ENCODE assay signal across 28 cellular contexts in the genomic region with DNA sequence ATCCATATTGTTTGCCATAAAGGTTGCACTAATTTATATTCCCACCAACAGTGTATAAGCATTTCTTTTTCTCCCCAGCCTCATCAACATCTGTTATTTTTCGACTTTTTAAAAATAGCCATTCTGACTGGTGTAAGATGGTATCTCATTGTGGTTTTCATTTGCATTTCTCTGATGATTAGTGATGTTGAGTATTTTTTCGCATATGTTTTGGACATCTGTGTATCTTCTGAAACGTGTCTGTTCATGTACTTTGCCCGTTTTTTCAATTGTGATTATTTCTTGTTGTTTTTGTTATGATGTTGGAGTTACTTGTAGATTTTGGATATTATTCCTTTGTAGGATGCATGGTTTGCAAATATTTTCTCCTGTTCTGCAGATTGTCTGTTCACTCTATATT. TPM values are rescaled to one million over a fixed set of nuclear protein-coding genes. Genes with fewer than 3 reads are reported as not detected.
DNase-seq lines count a peak whose midpoint lies in the region; ATAC-seq, FAIRE-seq and TF ChIP-seq lines count a peak whose summit lies in the region.
"Had no signal": no experiment of that assay in that cellular context is flagged by ENCODE, and none has a peak within 500 bp of the region (broad histone marks: within the 10 kb centered on the region; RNA-seq: fewer than 3 reads in every experiment).

No MANE protein-coding gene starts in this region.

- H3K4me1 ChIP-seq in foreskin keratinocyte, result peaks cover 5% of the 10 kb centered on the region
- H3K4me1 ChIP-seq: left ventricle myocardium inferior, transverse colon had no signal

- DNase-seq in GM18507 (ENCODE audit: extremely low spot score, insufficient read length, low read depth) (no peak), foreskin keratinocyte (peak; percentile 51 to 54), NCI-H748 (lab: John Stamatoyannopoulos, UW; ENCODE audit: unreplicated experiment) (no peak), hepatic stellate cell (ENCODE audit: low spot score) (no peak)
- DNase-seq in stimulated activated CD4-positive, alpha-beta T cell treated with anti-CD3 and anti-CD28 coated beads, Interleukin-12 subunit alpha, Interleukin-12 subunit beta, amount 100 ng/mL, for 4 hours, result no peak
- DNase-seq: activated B cell treated with CpG ODN at 0.5 μM for 24 hours; activated CD8-positive, alpha-beta T cell treated with anti-CD3 and anti-CD28 coated beads, Interleukin-2, amount 10 ng/mL, durations not matched to agents 7 days and 5 days; activated T-cell treated with anti-CD3 and anti-CD28 coated beads, Interleukin-2, amount 50 U/mL, for 1 hour; amygdala; CD4-positive, alpha-beta T cell; HFFc6; immature natural killer cell; left ventricle myocardium inferior; NCI-H1417; NCI-H2107; NCI-H524; stimulated activated CD4-positive, alpha-beta T cell treated with anti-CD3 and anti-CD28 coated beads, Interleukin-2, amount 100 ng/mL, for 48 hours; T-helper 9 cell; transverse colon had no signal

- no peaks in the 10 kb centered on the region for H3K27me3 ChIP-seq in foreskin keratinocyte
- H3K27me3 ChIP-seq: cardiac muscle cell, transverse colon had no signal

- ATAC-seq in GM21515 (IDR thresholded peaks at IDR 0.05; ENCODE audit: unreplicated experiment) (peak; percentile 54), HG03354 (IDR thresholded peaks at IDR 0.05; ENCODE audit: poor library complexity, severe bottlenecking, unreplicated experiment) (peak; percentile 70), foreskin keratinocyte (no peak)
- ATAC-seq: activated CD8-positive, alpha-beta T cell treated with anti-CD3 and anti-CD28 coated beads, Interleukin-2, amount 10 ng/mL, durations not matched to agents 7 days and 5 days; HepG2; SK-N-SH treated with all-trans-retinoic acid at 6 μM for 48 hours had no signal

- peak; percentile 21 for FAIRE-seq in GM18507 (lab: Jason Lieb, UNC)
- FAIRE-seq: endothelial cell of umbilical vein, HepG2 had no signal

- H3K27ac ChIP-seq in foreskin keratinocyte, result no peak overlapping the region
- H3K27ac ChIP-seq: cardiac muscle cell, left ventricle myocardium inferior, RWPE1, skin epidermis, transverse colon had no signal

- TF ChIP-seq CTCF in foreskin keratinocyte (conservative IDR thresholded peaks at IDR 0.05), result no peak

RNA-seq across cellular contexts. Expression of a gene that starts 46.5 kb away (rescaled TPM):
- total RNA-seq in foreskin keratinocyte, result 154 and 165 TPM in 2 replicates
- 32.7 and 42.9 TPM in 2 replicates for polyA plus RNA-seq in foreskin keratinocyte
- total RNA-seq: activated CD8-positive, alpha-beta T cell treated with anti-CD3 and anti-CD28 coated beads, Interleukin-2, amount 10 ng/mL, durations not matched to agents 7 days and 5 days; cardiac muscle cell; endothelial cell of umbilical vein; HepG2; HFFc6; pulmonary artery endothelial cell; transverse colon had no signal
- polyA plus RNA-seq: cardiac muscle cell, endothelial cell of umbilical vein, HepG2, immature natural killer cell had no signal

Comparison
In these comparisons a context has a peak if more than half of its experiments do, and no peak if none do; other contexts are left out.
1. DNase-seq: peak in foreskin keratinocyte (2 of 2); none in GM18507 (single experiment), NCI-H748 (single experiment), stimulated activated CD4-positive, alpha-beta T cell treated with anti-CD3 and anti-CD28 coated beads, Interleukin-12 subunit alpha, Interleukin-12 subunit beta, amount 100 ng/mL, for 4 hours (single experiment) and hepatic stellate cell (single experiment).